Comparison of ENCODE assay signal across 17 cellular contexts in the genomic region with DNA sequence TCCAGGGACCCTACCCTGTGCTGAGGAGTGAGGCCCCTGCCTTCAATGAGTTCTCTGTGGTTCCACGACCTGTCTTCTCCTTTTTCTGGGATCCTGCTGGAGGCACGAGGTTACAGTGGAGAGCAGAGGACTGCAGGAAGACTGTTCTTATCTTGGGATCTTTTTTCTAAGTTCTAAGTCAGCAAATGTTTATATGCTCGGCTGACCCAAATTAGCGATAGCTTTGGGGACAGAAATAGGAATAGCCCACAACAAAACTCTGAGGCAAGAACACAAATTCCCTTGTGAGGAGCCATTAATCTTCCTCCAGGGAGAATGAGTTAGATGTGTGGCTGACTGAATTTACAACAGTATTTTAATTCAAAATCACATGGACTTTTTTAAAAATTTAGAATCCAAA. TPM values are rescaled to one million over a fixed set of nuclear protein-coding genes. Genes with fewer than 3 reads are reported as not detected.
"Had no signal": no experiment of that assay in that cellular context is flagged by ENCODE, and none has a peak within 500 bp of the region (broad histone marks: within the 10 kb centered on the region; RNA-seq: fewer than 3 reads in every experiment).

No MANE protein-coding gene starts in this region.

- H3K4me1 ChIP-seq: testis had no signal

- H3K27me3 ChIP-seq: heart left ventricle, neutrophil, testis had no signal

- H3K36me3 ChIP-seq: neutrophil had no signal

- ATAC-seq: left colon; mucosa of descending colon; naive thymus-derived CD8-positive, alpha-beta T cell had no signal

- H3K9me3 ChIP-seq: heart left ventricle, mucosa of descending colon, neutrophil, testis had no signal

- DNase-seq: cortex of kidney; dorsolateral prefrontal cortex; effector CD8-positive, alpha-beta T cell; heart left ventricle; hippocampal formation; left colon; mammary epithelial cell; mucosa of descending colon; naive thymus-derived CD8-positive, alpha-beta T cell; right cardiac atrium; stimulated activated CD4-positive, alpha-beta T cell treated with anti-CD3 and anti-CD28 coated beads, Interleukin-2, amount 100 ng/mL, for 48 hours; stimulated activated naive CD4-positive, alpha-beta T cell treated with Interleukin-2 at 50 U/mL for 16 hours; testis; trophoblast cell had no signal

- H3K4me2 ChIP-seq: smooth muscle cell had no signal

- H3K27ac ChIP-seq: dorsolateral prefrontal cortex, neutrophil had no signal

- H3K4me3 ChIP-seq: dorsolateral prefrontal cortex, heart left ventricle, mucosa of descending colon, smooth muscle cell, testis had no signal

RNA-seq across cellular contexts. Expression of gene MYOCD, which starts 46.7 kb away (rescaled TPM):
- total RNA-seq: mammary epithelial cell; naive thymus-derived CD8-positive, alpha-beta T cell had no signal
- polyA plus RNA-seq: mammary epithelial cell; naive thymus-derived CD8-positive, alpha-beta T cell; neural cell had no signal
